Comparison of ENCODE assay signal across 9 cellular contexts in genomic region chr16:8957509-8958157, GRCh38. TPM values are rescaled to one million over a fixed set of nuclear protein-coding genes. Genes with fewer than 3 reads are reported as not detected.
DNase-seq lines count a peak whose midpoint lies in the region; ATAC-seq and TF ChIP-seq lines count a peak whose summit lies in the region.
"Had no signal": no experiment of that assay in that cellular context is flagged by ENCODE, and none has a peak within 500 bp of the region (broad histone marks: within the 10 kb centered on the region; RNA-seq: fewer than 3 reads in every experiment).

No MANE protein-coding gene starts in this region.

- DNase-seq in activated naive CD4-positive, alpha-beta T cell treated with Interleukin-2 at 50 U/mL for 16 hours: no peak
- DNase-seq in activated CD4-positive, alpha-beta memory T cell treated with anti-CD3 and anti-CD28 coated beads, Interleukin-2, amount 10 ng/mL, durations not matched to agents 7 days and 5 days: no peak
- DNase-seq in lower lobe of right lung (no peak), RPMI8226 (no peak), NCI-H345 (lab: John Stamatoyannopoulos, UW) (no peak), dermis blood vessel endothelial cell (no peak)

- no peaks in the 10 kb centered on the region for H3K9me3 Mint-ChIP-seq in activated naive CD4-positive, alpha-beta T cell treated with anti-CD3 and anti-CD28 coated beads, Interleukin-2, amount 50 U/mL, for 24 hours
- no peaks in the 10 kb centered on the region for H3K9me3 Mint-ChIP-seq in activated CD4-positive, alpha-beta memory T cell treated with anti-CD3 and anti-CD28 coated beads, Interleukin-2, amount 10 ng/mL, durations not matched to agents 7 days and 5 days

- peak overlapping the region; percentile 7 for H3K4me3 ChIP-seq in lower lobe of right lung
- H3K4me3 ChIP-seq in subcutaneous abdominal adipose tissue (ENCODE audit: low read depth in 1 of 5, low read length in 5 of 5): peak overlapping the region in 2 of 5 donors; percentile 1 to 7
- H3K4me3 ChIP-seq: MG63 had no signal

- POLR2A ChIA-PET in activated CD4-positive, alpha-beta memory T cell treated with anti-CD3 and anti-CD28 coated beads, Interleukin-2, amount 10 ng/mL, durations not matched to agents 7 days and 5 days (lab: Charles Lee): interaction anchor here (1.3 to 5.3 kb wide), 5 partner anchors 8 to 145 kb away, joined by 3 to 43 read pairs (median 8); partner anchors contain the start of genes CARHSP1 and HAPSTR1

- peaks cover 79% of the 10 kb centered on the region for H3K4me1 ChIP-seq in lower lobe of right lung
- peaks cover 21 to 82% (median 77%) of the 10 kb centered on the region in 5 donors for H3K4me1 ChIP-seq in subcutaneous abdominal adipose tissue (ENCODE audit: control insufficient read depth in 5 of 5, insufficient read depth in 5 of 5, low read length in 5 of 5)

- H3K36me3 Mint-ChIP-seq in activated naive CD4-positive, alpha-beta T cell treated with anti-CD3 and anti-CD28 coated beads, Interleukin-2, amount 50 U/mL, for 24 hours: peaks cover 8% of the 10 kb centered on the region
- H3K36me3 Mint-ChIP-seq in activated CD4-positive, alpha-beta memory T cell treated with anti-CD3 and anti-CD28 coated beads, Interleukin-2, amount 10 ng/mL, durations not matched to agents 7 days and 5 days (ENCODE audit: low read depth): peaks cover 18% of the 10 kb centered on the region

- H3K4me3 Mint-ChIP-seq in activated naive CD4-positive, alpha-beta T cell treated with anti-CD3 and anti-CD28 coated beads, Interleukin-2, amount 50 U/mL, for 24 hours: peak overlapping the region; percentile 99
- H3K4me3 Mint-ChIP-seq in activated CD4-positive, alpha-beta memory T cell treated with anti-CD3 and anti-CD28 coated beads, Interleukin-2, amount 10 ng/mL, durations not matched to agents 7 days and 5 days: peak overlapping the region; percentile 59

- no peak overlapping the region for H3K27ac Mint-ChIP-seq in activated naive CD4-positive, alpha-beta T cell treated with anti-CD3 and anti-CD28 coated beads, Interleukin-2, amount 50 U/mL, for 24 hours
- peak overlapping the region; percentile 91 for H3K27ac Mint-ChIP-seq in activated CD4-positive, alpha-beta memory T cell treated with anti-CD3 and anti-CD28 coated beads, Interleukin-2, amount 10 ng/mL, durations not matched to agents 7 days and 5 days

- CTCF ChIA-PET in activated CD4-positive, alpha-beta memory T cell treated with anti-CD3 and anti-CD28 coated beads, Interleukin-2, amount 10 ng/mL, durations not matched to agents 7 days and 5 days (lab: Charles Lee): interaction anchor here (0.7 to 4.9 kb wide), 3 partner anchors 11 to 51 kb away, joined by 4 to 18 read pairs (median 6); no protein-coding TSS in a partner anchor

- no peak for TF ChIP-seq CTCF in lower lobe of right lung (IDR thresholded peaks at IDR 0.05)

- peaks cover 88% of the 10 kb centered on the region for H3K4me1 Mint-ChIP-seq in activated naive CD4-positive, alpha-beta T cell treated with anti-CD3 and anti-CD28 coated beads, Interleukin-2, amount 50 U/mL, for 24 hours
- H3K4me1 Mint-ChIP-seq in activated CD4-positive, alpha-beta memory T cell treated with anti-CD3 and anti-CD28 coated beads, Interleukin-2, amount 10 ng/mL, durations not matched to agents 7 days and 5 days: peaks cover 85% of the 10 kb centered on the region

- H3K36me3 ChIP-seq in lower lobe of right lung: no peaks in the 10 kb centered on the region
- no peaks in the 10 kb centered on the region for H3K36me3 ChIP-seq in subcutaneous abdominal adipose tissue (ENCODE audit: control insufficient read depth in 5 of 5, insufficient read depth in 5 of 5, low read length in 5 of 5)

- no peaks in the 10 kb centered on the region for H3K27me3 Mint-ChIP-seq in activated naive CD4-positive, alpha-beta T cell treated with anti-CD3 and anti-CD28 coated beads, Interleukin-2, amount 50 U/mL, for 24 hours
- H3K27me3 Mint-ChIP-seq in activated CD4-positive, alpha-beta memory T cell treated with anti-CD3 and anti-CD28 coated beads, Interleukin-2, amount 10 ng/mL, durations not matched to agents 7 days and 5 days: no peaks in the 10 kb centered on the region

- intact Hi-C loops in lower lobe of right lung (cut with DNase I): no loop called here

- H3K27me3 ChIP-seq in lower lobe of right lung (ENCODE audit: low read depth) (no peaks in the 10 kb centered on the region), subcutaneous abdominal adipose tissue (ENCODE audit: control insufficient read depth in 5 of 5, insufficient read depth in 4 of 5, low read length in 5 of 5) (no peaks in the 10 kb centered on the region)
- H3K27me3 ChIP-seq: MG63 had no signal

- H3K27ac ChIP-seq in lower lobe of right lung: peak overlapping the region; percentile 47
- H3K27ac ChIP-seq in subcutaneous abdominal adipose tissue (ENCODE audit: low read depth, low read length): no peak overlapping the region

- peak overlapping the region in 3 of 5 donors; percentile 3 to 48 (median 5) for H3K9ac ChIP-seq in subcutaneous abdominal adipose tissue (ENCODE audit: low read length in 5 of 5)

- H3K9me3 ChIP-seq in lower lobe of right lung (no peaks in the 10 kb centered on the region), subcutaneous abdominal adipose tissue (ENCODE audit: control insufficient read depth in 5 of 5, low read length in 5 of 5) (no peaks in the 10 kb centered on the region)
- H3K9me3 ChIP-seq: MG63 had no signal

- no peak for ATAC-seq in lower lobe of right lung

RNA-seq across cellular contexts. Expression of gene USP7, which starts 6.1 kb away (rescaled TPM):
- total RNA-seq in activated CD4-positive, alpha-beta memory T cell treated with anti-CD3 and anti-CD28 coated beads, Interleukin-2, amount 10 ng/mL, durations not matched to agents 7 days and 5 days: 100 to 1,000 TPM; 162 to 166 TPM
- total RNA-seq in lower lobe of right lung (87.5 TPM), dermis blood vessel endothelial cell (61.3 and 72.1 TPM in 2 replicates)
